In the genomic region with DNA sequence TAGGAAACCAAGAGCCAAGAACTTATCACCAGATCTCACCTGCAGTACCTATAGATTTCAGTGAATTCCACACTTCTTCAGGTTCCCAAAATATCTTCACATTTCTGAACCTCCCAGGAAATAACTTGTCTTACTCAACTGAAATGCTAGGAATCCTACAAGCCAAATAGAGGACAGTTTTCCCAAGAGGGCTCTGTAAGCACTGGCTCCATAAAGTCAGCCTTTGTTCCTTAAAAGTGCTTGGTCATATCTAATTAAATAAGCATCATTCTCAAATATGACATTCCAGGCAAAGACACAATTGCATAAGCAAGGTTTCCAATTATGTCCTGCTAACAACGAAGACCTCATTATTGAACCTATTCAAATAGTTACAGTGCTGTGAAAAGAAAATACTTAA, we compare ENCODE assay signal across 32 cellular contexts.
"Had no signal": no experiment of that assay in that cellular context is flagged by ENCODE, and none has a peak within 500 bp of the region (broad histone marks: within the 10 kb centered on the region; RNA-seq: fewer than 3 reads in every experiment).

No MANE protein-coding gene starts in this region.

- H3K4me3 ChIP-seq: coronary artery, dorsolateral prefrontal cortex, gastrocnemius medialis had no signal

- ATAC-seq: activated CD4-positive, alpha-beta T cell treated with anti-CD3 and anti-CD28 coated beads for 36 hours; activated CD4-positive, CD25-positive, alpha-beta regulatory T cell treated with anti-CD3 and anti-CD28 coated beads, Interleukin-2, amount 50 U/mL, for 24 hours; activated CD8-positive, alpha-beta memory T cell treated with anti-CD3 and anti-CD28 coated beads, Interleukin-2, amount 10 ng/mL, durations not matched to agents 7 days and 5 days; activated CD8-positive, alpha-beta T cell treated with anti-CD3 and anti-CD28 coated beads, Interleukin-2, amount 10 ng/mL, durations not matched to agents 7 days and 5 days; activated naive CD4-positive, alpha-beta T cell treated with anti-CD3 and anti-CD28 coated beads, Interleukin-2, amount 50 U/mL, for 72 hours; esophagus mucosa; gastrocnemius medialis; T-helper 17 cell had no signal

- DNase-seq: activated B cell treated with CpG ODN at 0.5 μM for 24 hours; activated CD4-positive, alpha-beta memory T cell treated with anti-CD3 and anti-CD28 coated beads for 36 hours; activated CD4-positive, alpha-beta T cell treated with anti-CD3 and anti-CD28 coated beads for 36 hours; activated CD4-positive, alpha-beta T cell treated with anti-CD3 and anti-CD28 coated beads, Interleukin-2, amount 10 ng/mL, durations not matched to agents 24 days and 14 days; activated CD8-positive, alpha-beta memory T cell treated with anti-CD3 and anti-CD28 coated beads, Interleukin-2, amount 10 ng/mL, durations not matched to agents 7 days and 5 days; activated CD8-positive, alpha-beta memory T cell treated with anti-CD3 and anti-CD28 coated beads, Interleukin-2, amount 50 U/mL, for 4 hours; activated CD8-positive, alpha-beta T cell treated with anti-CD3 and anti-CD28 coated beads, Interleukin-2, amount 10 ng/mL, durations not matched to agents 7 days and 5 days; activated gamma-delta T cell; activated naive CD4-positive, alpha-beta T cell; activated naive CD4-positive, alpha-beta T cell treated with anti-CD3 and anti-CD28 coated beads, Interleukin-2, amount 10 ng/mL, durations not matched to agents 7 days and 5 days; activated naive CD8-positive, alpha-beta T cell treated with anti-CD3 and anti-CD28 coated beads, Interleukin-2, amount 10 ng/mL, durations not matched to agents 7 days and 5 days; activated T-cell treated with anti-CD3 and anti-CD28 coated beads, Interleukin-2, amount 50 U/mL, for 1 hour; activated T-cell treated with anti-CD3 and anti-CD28 coated beads, Interleukin-2, amount 50 U/mL, for 48 hours; amniotic stem cell; anterior cingulate cortex; brain microvascular endothelial cell; dorsolateral prefrontal cortex; effector memory CD4-positive, alpha-beta T cell; endodermal cell; foreskin fibroblast; gastrocnemius medialis; glutamatergic neuron; T-helper 1 cell; T-helper 17 cell; T1000; WERI-Rb-1 had no signal

- FAIRE-seq: astrocyte, bronchial epithelial cell had no signal

- H3K27me3 ChIP-seq: brain microvascular endothelial cell, dorsolateral prefrontal cortex, gastrocnemius medialis had no signal

- H3K4me1 ChIP-seq: gastrocnemius medialis had no signal

- H3K36me3 ChIP-seq: brain microvascular endothelial cell, gastrocnemius medialis, WERI-Rb-1 had no signal

- H3K27ac ChIP-seq: brain microvascular endothelial cell, coronary artery, dorsolateral prefrontal cortex, gastrocnemius medialis, WERI-Rb-1 had no signal

- H3K9me3 ChIP-seq: gastrocnemius medialis had no signal
